ENCODE assay signal across 8 cellular contexts in the genomic region with DNA sequence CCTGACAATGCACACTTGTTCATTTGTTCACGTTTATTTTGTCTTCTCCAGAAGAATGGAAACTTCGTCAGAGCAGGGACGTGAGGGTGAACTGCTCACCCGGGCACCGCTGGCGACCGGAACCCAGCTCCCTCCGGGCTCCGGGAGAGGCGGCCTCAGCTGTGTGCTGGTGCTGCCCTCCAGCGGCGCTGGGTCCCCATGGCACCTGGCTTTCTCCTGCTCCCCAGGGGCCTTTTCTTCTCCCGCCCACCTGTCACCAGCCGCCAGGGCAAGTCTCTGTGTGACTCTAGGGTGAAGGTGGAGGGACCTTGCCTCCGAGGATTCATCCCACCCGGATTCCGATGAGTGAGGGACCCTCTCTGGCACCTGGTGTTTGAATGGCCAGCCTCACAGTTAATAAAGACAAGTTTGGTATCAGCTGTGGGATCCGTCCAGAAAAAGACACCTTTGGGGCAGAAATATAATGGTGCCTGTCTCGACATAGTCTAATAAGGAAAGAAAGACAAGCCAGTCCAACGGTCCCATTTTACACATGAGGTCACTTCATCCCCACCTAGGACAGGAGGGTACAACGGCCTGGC. TPM values are rescaled to one million over a fixed set of nuclear protein-coding genes. Genes with fewer than 3 reads are reported as not detected.
DNase-seq lines count a peak whose midpoint lies in the region; ATAC-seq and TF ChIP-seq lines count a peak whose summit lies in the region.

No MANE protein-coding gene starts in this region.

- H3K27ac ChIP-seq in right lobe of liver, result peak overlapping the region; percentile 70 to 81 (median 80)

- no peaks in the 10 kb centered on the region for H3K36me3 ChIP-seq in right lobe of liver

- 3% methylated on average over 19 of the region's 21 CpGs for WGBS in right lobe of liver (ENCODE audit: insufficient coverage, low coverage, low lambda C conversion rate, missing lambda C conversion rate)

- intact Hi-C loops in activated CD4-positive, alpha-beta T cell treated with anti-CD3 and anti-CD28 coated beads, Interleukin-2, amount 10 ng/mL, durations not matched to agents 24 days and 14 days (cut with micrococcal nuclease), result loop anchor here (1.0 to 5.0 kb wide), 4 partner anchors 33 to 432 kb away; a partner anchor contains a TSS
- intact Hi-C loops in dendritic cell treated with granulocyte-macrophage colony-stimulating factor and Interleukin-4, amounts not matched to agents 40 ng/mL and 50 ng/mL, for 4 days (cut with micrococcal nuclease), result loop anchor here (5.0 to 10.0 kb wide), 2 partner anchors 230 to 397 kb away; no protein-coding TSS in a partner anchor
- intact Hi-C loops in right lobe of liver (cut with DNase I), result no loop called here

- peak; percentile 93 for TF ChIP-seq CTCF in AG09319 (IDR thresholded peaks at IDR 0.05; ENCODE audit: low read depth, low read length)
- TF ChIP-seq CTCF in right lobe of liver (IDR thresholded peaks at IDR 0.05), result peak; percentile 91 to 96 (median 94)

- no peaks in the 10 kb centered on the region for H3K9me3 Mint-ChIP-seq in activated CD4-positive, alpha-beta T cell treated with anti-CD3 and anti-CD28 coated beads, Interleukin-2, amount 10 ng/mL, durations not matched to agents 24 days and 14 days
- H3K9me3 Mint-ChIP-seq in dendritic cell treated with granulocyte-macrophage colony-stimulating factor and Interleukin-4, amounts not matched to agents 40 ng/mL and 50 ng/mL, for 4 days, result no peaks in the 10 kb centered on the region

- no peaks in the 10 kb centered on the region for H3K27me3 ChIP-seq in right lobe of liver

- ATAC-seq in GM18909 (IDR thresholded peaks at IDR 0.05; ENCODE audit: poor library complexity, unreplicated experiment), result peak; percentile 87
- ATAC-seq in HG03342 (IDR thresholded peaks at IDR 0.05; ENCODE audit: unreplicated experiment), result peak; percentile 90
- ATAC-seq in right lobe of liver, result peak; percentile 94 to 98 (median 97)

- TF ChIP-seq POLR2A in right lobe of liver (IDR thresholded peaks at IDR 0.05), result no peak

- peaks cover 16% of the 10 kb centered on the region for H3K4me1 Mint-ChIP-seq in activated CD4-positive, alpha-beta T cell treated with anti-CD3 and anti-CD28 coated beads, Interleukin-2, amount 10 ng/mL, durations not matched to agents 24 days and 14 days
- peaks cover 15% of the 10 kb centered on the region for H3K4me1 Mint-ChIP-seq in dendritic cell treated with granulocyte-macrophage colony-stimulating factor and Interleukin-4, amounts not matched to agents 40 ng/mL and 50 ng/mL, for 4 days (ENCODE audit: low read depth)

- peaks cover 17% of the 10 kb centered on the region for H3K27me3 Mint-ChIP-seq in activated CD4-positive, alpha-beta T cell treated with anti-CD3 and anti-CD28 coated beads, Interleukin-2, amount 10 ng/mL, durations not matched to agents 24 days and 14 days
- peaks cover 22% of the 10 kb centered on the region for H3K27me3 Mint-ChIP-seq in dendritic cell treated with granulocyte-macrophage colony-stimulating factor and Interleukin-4, amounts not matched to agents 40 ng/mL and 50 ng/mL, for 4 days

- H3K4me3 Mint-ChIP-seq in activated CD4-positive, alpha-beta T cell treated with anti-CD3 and anti-CD28 coated beads, Interleukin-2, amount 10 ng/mL, durations not matched to agents 24 days and 14 days, result peak overlapping the region; percentile 97
- H3K4me3 Mint-ChIP-seq in dendritic cell treated with granulocyte-macrophage colony-stimulating factor and Interleukin-4, amounts not matched to agents 40 ng/mL and 50 ng/mL, for 4 days, result peak overlapping the region; percentile 86

- peak; percentile 18 for DNase-seq in AG09319 (ENCODE audit: extremely low read depth, low read depth)
- DNase-seq in NCI-H446 treated with DMSO at 0.1 percent for 48 hours (lab: John Stamatoyannopoulos, UW), result peak; percentile 34
- DNase-seq in activated CD4-positive, alpha-beta T cell treated with anti-CD3 and anti-CD28 coated beads, Interleukin-2, amount 10 ng/mL, durations not matched to agents 24 days and 14 days, result peak; percentile 95
- DNase-seq in right lobe of liver, result peak; percentile 88
- DNase-seq in stimulated activated CD4-positive, alpha-beta T cell treated with anti-CD3 and anti-CD28 coated beads, Interleukin-4, amount 100 ng/mL, for 1 hour, result peak; percentile 89

- peaks cover 0 to 14% (median 5%) of the 10 kb centered on the region in 4 donors for H3K4me1 ChIP-seq in right lobe of liver

- no peaks in the 10 kb centered on the region for H3K36me3 Mint-ChIP-seq in activated CD4-positive, alpha-beta T cell treated with anti-CD3 and anti-CD28 coated beads, Interleukin-2, amount 10 ng/mL, durations not matched to agents 24 days and 14 days (ENCODE audit: low read depth)
- H3K36me3 Mint-ChIP-seq in dendritic cell treated with granulocyte-macrophage colony-stimulating factor and Interleukin-4, amounts not matched to agents 40 ng/mL and 50 ng/mL, for 4 days (ENCODE audit: low read depth), result no peaks in the 10 kb centered on the region

- peak overlapping the region; percentile 83 for H3K27ac Mint-ChIP-seq in activated CD4-positive, alpha-beta T cell treated with anti-CD3 and anti-CD28 coated beads, Interleukin-2, amount 10 ng/mL, durations not matched to agents 24 days and 14 days
- H3K27ac Mint-ChIP-seq in dendritic cell treated with granulocyte-macrophage colony-stimulating factor and Interleukin-4, amounts not matched to agents 40 ng/mL and 50 ng/mL, for 4 days, result peak overlapping the region; percentile 72

- H3K4me3 ChIP-seq in right lobe of liver, result peak overlapping the region; percentile 38 to 63 (median 54)

- H3K9me3 ChIP-seq in right lobe of liver, result no peaks in the 10 kb centered on the region

RNA-seq across cellular contexts. Expression of a gene that starts 32.9 kb away (rescaled TPM):
- 15.3 and 17.4 TPM in 2 replicates for total RNA-seq in activated CD4-positive, alpha-beta T cell treated with anti-CD3 and anti-CD28 coated beads, Interleukin-2, amount 10 ng/mL, durations not matched to agents 24 days and 14 days
- 100 to 1,000 TPM in 3 of 6 experiments, 10 to 100 TPM in 3; 11.6 to 134 (median 83.9) TPM for total RNA-seq in right lobe of liver

Comparison
In these comparisons a context has a peak if more than half of its experiments do, and no peak if none do; other contexts are left out.
1. Peak in every context shown above with its lines: DNase-seq, ATAC-seq, H3K4me3 ChIP-seq and H3K27ac ChIP-seq.
2. DNase-seq: peak in every context shown above with its lines; median percentile 95 in activated CD4-positive, alpha-beta T cell treated with anti-CD3 and anti-CD28 coated beads, Interleukin-2, amount 10 ng/mL, durations not matched to agents 24 days and 14 days; 89 in stimulated activated CD4-positive, alpha-beta T cell treated with anti-CD3 and anti-CD28 coated beads, Interleukin-4, amount 100 ng/mL, for 1 hour; 88 in right lobe of liver; 34 in NCI-H446 treated with DMSO at 0.1 percent for 48 hours; 18 in AG09319.
3. intact Hi-C loops: an anchor here in activated CD4-positive, alpha-beta T cell treated with anti-CD3 and anti-CD28 coated beads, Interleukin-2, amount 10 ng/mL, durations not matched to agents 24 days and 14 days (1.0 to 5.0 kb wide) and dendritic cell treated with granulocyte-macrophage colony-stimulating factor and Interleukin-4, amounts not matched to agents 40 ng/mL and 50 ng/mL, for 4 days (5.0 to 10.0 kb wide); none called in right lobe of liver.